ENCODE assay signal across 26 cellular contexts in genomic region chr15:43382310-43382709, GRCh38.
"Had no signal": no experiment of that assay in that cellular context is flagged by ENCODE, and none has a peak within 500 bp of the region (broad histone marks: within the 10 kb centered on the region; RNA-seq: fewer than 3 reads in every experiment).

No MANE protein-coding gene starts in this region.

- H3K27me3 ChIP-seq: esophagus squamous epithelium, neutrophil, pancreas, right lobe of liver, suprapubic skin, thyroid gland, vagina had no signal

- H3K4me1 ChIP-seq: esophagus squamous epithelium, lower lobe of right lung, pancreas, right lobe of liver, suprapubic skin, thyroid gland, vagina had no signal

- DNase-seq: dermis blood vessel endothelial cell; effector memory CD8-positive, alpha-beta T cell; erythroblast; esophagus squamous epithelium; head of caudate nucleus; left ventricle myocardium superior; lower lobe of right lung; naive B cell; pancreas; right lobe of liver; stimulated activated CD4-positive, alpha-beta T cell treated with anti-CD3 and anti-CD28 coated beads, Interleukin-12 subunit alpha, Interleukin-12 subunit beta, amount 100 ng/mL, for 4 hours; stimulated activated CD4-positive, alpha-beta T cell treated with anti-CD3 and anti-CD28 coated beads, Interleukin-1b, Interleukin-23, amount 100 ng/mL, for 48 hours; stimulated activated CD4-positive, alpha-beta T cell treated with anti-CD3 and anti-CD28 coated beads, Interleukin-4, amount 100 ng/mL, for 1 hour; stimulated activated CD8-positive, alpha-beta memory T cell treated with anti-CD3 and anti-CD28 coated beads, Interleukin-4, amount 100 ng/mL, for 48 hours; stimulated activated naive CD4-positive, alpha-beta T cell; stimulated activated naive CD8-positive, alpha-beta T cell treated with anti-CD3 and anti-CD28 coated beads, Interleukin-15, amount 100 ng/mL, for 72 hours; thyroid gland; trophoblast cell had no signal

- H3K4me2 ChIP-seq: smooth muscle cell had no signal

- H3K4me3 ChIP-seq: coronary artery, esophagus squamous epithelium, lower lobe of right lung, pancreas, right lobe of liver, smooth muscle cell, suprapubic skin, thyroid gland, vagina had no signal

- H3K27ac ChIP-seq: coronary artery, esophagus squamous epithelium, lower lobe of right lung, neutrophil, pancreas, right lobe of liver, suprapubic skin, thyroid gland, vagina had no signal

- FAIRE-seq: endometrium, keratinocyte, pancreas had no signal

- ATAC-seq: effector memory CD8-positive, alpha-beta T cell; left ventricle myocardium superior; lower lobe of right lung; natural killer cell treated with Interleukin-12 subunit alpha and Interleukin-12 subunit beta and Interleukin-15 and Interleukin-18, amount 100 ng/mL, for 72 hours; pancreas; right lobe of liver; stimulated activated naive CD8-positive, alpha-beta T cell treated with anti-CD3 and anti-CD28 coated beads, Interleukin-15, amount 100 ng/mL, for 72 hours had no signal

- H3K9me3 ChIP-seq: esophagus squamous epithelium, lower lobe of right lung, neutrophil, pancreas, right lobe of liver, suprapubic skin, thyroid gland, vagina had no signal
